ENCODE assay signal across 1 cellular context in the genomic region with DNA sequence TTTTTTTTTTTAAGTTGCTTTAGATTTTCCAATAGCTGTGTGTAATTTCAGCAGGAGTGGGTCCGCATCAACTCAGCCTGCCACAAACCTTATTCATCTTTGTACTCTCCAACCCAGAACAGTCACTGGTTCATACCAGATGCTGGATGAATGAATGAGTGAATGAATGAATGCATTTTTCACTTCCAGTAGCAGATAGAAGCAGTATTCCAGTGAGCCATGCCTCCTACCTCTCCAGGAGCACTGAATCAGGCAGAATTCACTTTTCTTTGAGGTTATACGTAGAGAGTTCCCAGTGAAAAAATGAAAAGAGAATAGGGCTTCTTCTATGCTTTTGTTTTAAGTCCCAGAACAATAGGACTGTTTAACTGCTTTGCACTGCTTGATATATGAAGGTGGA.
TF ChIP-seq lines count a peak whose summit lies in the region.

No MANE protein-coding gene starts in this region.

TF ChIP-seq in GM23338, 12 proteins besides CTCF, POLR2A, EP300 and RAD21 (continued from another document):
- TF ChIP-seq, protein P1, sequence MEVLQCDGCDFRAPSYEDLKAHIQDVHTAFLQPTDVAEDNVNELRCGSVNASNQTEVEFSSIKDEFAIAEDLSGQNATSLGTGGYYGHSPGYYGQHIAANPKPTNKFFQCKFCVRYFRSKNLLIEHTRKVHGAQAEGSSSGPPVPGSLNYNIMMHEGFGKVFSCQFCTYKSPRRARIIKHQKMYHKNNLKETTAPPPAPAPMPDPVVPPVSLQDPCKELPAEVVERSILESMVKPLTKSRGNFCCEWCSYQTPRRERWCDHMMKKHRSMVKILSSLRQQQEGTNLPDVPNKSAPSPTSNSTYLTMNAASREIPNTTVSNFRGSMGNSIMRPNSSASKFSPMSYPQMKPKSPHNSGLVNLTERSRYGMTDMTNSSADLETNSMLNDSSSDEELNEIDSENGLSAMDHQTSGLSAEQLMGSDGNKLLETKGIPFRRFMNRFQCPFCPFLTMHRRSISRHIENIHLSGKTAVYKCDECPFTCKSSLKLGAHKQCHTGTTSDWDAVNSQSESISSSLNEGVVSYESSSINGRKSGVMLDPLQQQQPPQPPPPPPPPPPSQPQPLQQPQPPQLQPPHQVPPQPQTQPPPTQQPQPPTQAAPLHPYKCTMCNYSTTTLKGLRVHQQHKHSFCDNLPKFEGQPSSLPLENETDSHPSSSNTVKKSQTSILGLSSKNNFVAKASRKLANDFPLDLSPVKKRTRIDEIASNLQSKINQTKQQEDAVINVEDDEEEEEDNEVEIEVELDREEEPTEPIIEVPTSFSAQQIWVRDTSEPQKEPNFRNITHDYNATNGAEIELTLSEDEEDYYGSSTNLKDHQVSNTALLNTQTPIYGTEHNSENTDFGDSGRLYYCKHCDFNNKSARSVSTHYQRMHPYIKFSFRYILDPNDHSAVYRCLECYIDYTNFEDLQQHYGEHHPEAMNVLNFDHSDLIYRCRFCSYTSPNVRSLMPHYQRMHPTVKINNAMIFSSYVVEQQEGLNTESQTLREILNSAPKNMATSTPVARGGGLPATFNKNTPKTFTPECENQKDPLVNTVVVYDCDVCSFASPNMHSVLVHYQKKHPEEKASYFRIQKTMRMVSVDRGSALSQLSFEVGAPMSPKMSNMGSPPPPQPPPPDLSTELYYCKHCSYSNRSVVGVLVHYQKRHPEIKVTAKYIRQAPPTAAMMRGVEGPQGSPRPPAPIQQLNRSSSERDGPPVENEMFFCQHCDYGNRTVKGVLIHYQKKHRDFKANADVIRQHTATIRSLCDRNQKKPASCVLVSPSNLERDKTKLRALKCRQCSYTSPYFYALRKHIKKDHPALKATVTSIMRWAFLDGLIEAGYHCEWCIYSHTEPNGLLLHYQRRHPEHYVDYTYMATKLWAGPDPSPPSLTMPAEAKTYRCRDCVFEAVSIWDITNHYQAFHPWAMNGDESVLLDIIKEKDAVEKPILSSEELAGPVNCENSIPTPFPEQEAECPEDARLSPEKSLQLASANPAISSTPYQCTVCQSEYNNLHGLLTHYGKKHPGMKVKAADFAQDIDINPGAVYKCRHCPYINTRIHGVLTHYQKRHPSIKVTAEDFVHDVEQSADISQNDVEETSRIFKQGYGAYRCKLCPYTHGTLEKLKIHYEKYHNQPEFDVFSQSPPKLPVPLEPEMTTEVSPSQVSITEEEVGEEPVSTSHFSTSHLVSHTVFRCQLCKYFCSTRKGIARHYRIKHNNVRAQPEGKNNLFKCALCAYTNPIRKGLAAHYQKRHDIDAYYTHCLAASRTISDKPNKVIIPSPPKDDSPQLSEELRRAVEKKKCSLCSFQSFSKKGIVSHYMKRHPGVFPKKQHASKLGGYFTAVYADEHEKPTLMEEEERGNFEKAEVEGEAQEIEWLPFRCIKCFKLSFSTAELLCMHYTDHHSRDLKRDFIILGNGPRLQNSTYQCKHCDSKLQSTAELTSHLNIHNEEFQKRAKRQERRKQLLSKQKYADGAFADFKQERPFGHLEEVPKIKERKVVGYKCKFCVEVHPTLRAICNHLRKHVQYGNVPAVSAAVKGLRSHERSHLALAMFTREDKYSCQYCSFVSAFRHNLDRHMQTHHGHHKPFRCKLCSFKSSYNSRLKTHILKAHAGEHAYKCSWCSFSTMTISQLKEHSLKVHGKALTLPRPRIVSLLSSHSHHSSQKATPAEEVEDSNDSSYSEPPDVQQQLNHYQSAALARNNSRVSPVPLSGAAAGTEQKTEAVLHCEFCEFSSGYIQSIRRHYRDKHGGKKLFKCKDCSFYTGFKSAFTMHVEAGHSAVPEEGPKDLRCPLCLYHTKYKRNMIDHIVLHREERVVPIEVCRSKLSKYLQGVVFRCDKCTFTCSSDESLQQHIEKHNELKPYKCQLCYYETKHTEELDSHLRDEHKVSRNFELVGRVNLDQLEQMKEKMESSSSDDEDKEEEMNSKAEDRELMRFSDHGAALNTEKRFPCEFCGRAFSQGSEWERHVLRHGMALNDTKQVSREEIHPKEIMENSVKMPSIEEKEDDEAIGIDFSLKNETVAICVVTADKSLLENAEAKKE (CRISPR knock-in tag; IDR thresholded peaks at IDR 0.05) = no peak
- TF ChIP-seq ZNF331 (CRISPR knock-in tag; IDR thresholded peaks at IDR 0.05; ENCODE audit: low read depth) (no peak), STAT1 (IDR thresholded peaks at IDR 0.05; ENCODE audit: unreplicated experiment) (no peak), NANOG (IDR thresholded peaks at IDR 0.05; ENCODE audit: borderline replicate concordance) (no peak), REST (IDR thresholded peaks at IDR 0.05; ENCODE audit: unreplicated experiment) (no peak), JUNB (IDR thresholded peaks at IDR 0.05; ENCODE audit: unreplicated experiment) (no peak), EZH2 (IDR thresholded peaks at IDR 0.05; ENCODE audit: low read depth, unreplicated experiment) (no peak), POLR2AphosphoS5 (IDR thresholded peaks at IDR 0.05; ENCODE audit: low read depth) (no peak), CREB1 (CRISPR knock-in tag; IDR thresholded peaks at IDR 0.05; ENCODE audit: low read depth) (no peak), ZNF114 (CRISPR knock-in tag; IDR thresholded peaks at IDR 0.05) (no peak)
- TF ChIP-seq, protein P2, sequence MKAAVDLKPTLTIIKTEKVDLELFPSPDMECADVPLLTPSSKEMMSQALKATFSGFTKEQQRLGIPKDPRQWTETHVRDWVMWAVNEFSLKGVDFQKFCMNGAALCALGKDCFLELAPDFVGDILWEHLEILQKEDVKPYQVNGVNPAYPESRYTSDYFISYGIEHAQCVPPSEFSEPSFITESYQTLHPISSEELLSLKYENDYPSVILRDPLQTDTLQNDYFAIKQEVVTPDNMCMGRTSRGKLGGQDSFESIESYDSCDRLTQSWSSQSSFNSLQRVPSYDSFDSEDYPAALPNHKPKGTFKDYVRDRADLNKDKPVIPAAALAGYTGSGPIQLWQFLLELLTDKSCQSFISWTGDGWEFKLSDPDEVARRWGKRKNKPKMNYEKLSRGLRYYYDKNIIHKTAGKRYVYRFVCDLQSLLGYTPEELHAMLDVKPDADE (IDR thresholded peaks at IDR 0.05) = no peak
